Comparison of ENCODE assay signal across 1 cellular context in the genomic region with DNA sequence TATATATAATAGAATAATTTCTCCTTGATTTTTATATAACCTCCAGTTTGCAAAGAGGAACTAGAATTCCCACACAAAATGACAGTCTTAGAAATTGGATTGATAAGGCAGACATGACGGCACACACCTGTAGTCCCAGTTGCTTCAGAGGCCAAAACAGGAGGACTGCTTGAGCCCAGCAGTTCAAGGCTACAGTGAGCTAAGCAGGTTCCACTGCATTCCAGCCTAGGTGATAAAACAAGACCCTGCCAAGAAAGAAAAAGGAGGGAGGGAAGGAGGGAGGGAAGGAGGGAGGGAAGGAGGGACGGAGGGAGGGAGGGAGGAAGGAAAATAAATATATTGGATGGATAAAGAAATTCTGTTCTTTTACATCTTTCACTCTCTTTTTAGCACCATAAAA.
TF ChIP-seq lines count a peak whose summit lies in the region.

No MANE protein-coding gene starts in this region.

TF ChIP-seq in IMR-90, 13 proteins besides CTCF, POLR2A, EP300 and RAD21 (continued from another document):
- TF ChIP-seq USF2 (IDR thresholded peaks at IDR 0.05; ENCODE audit: low read depth, low read length) = no peak
- no peak for TF ChIP-seq RCOR1 (IDR thresholded peaks at IDR 0.05; ENCODE audit: insufficient replicate concordance, low read length)
- TF ChIP-seq SMC3 (IDR thresholded peaks at IDR 0.05; ENCODE audit: low read depth, low read length) = no peak
- no peak for TF ChIP-seq FOS (IDR thresholded peaks at IDR 0.05; ENCODE audit: low read depth, low read length)
- no peak for TF ChIP-seq MAZ (IDR thresholded peaks at IDR 0.05; ENCODE audit: borderline replicate concordance, low read depth, low read length)
- no peak for TF ChIP-seq ELK1 (IDR thresholded peaks at IDR 0.05; ENCODE audit: borderline replicate concordance, low read depth, low read length)
- no peak for TF ChIP-seq MAFK (IDR thresholded peaks at IDR 0.05; ENCODE audit: low read depth, low read length)
- TF ChIP-seq BHLHE40 (IDR thresholded peaks at IDR 0.05; ENCODE audit: low read depth, low read length) = no peak
- TF ChIP-seq CEBPB (IDR thresholded peaks at IDR 0.05; ENCODE audit: low read depth, low read length) = no peak
